Comparison of ENCODE assay signal across 18 cellular contexts in the genomic region with DNA sequence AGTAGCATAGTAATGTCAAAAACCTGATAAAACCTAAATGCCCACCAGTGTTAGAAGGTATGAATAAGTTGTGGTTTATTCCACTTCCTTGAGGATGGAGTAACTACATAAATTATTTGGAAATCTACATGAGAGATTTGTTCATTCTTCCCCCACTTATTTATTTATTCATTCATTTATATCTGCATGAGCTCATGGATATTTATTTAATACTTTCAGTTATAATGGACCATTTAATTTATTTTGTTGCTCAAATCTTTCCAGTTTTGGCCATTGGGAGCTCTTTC.
"Had no signal": no experiment of that assay in that cellular context is flagged by ENCODE, and none has a peak within 500 bp of the region (broad histone marks: within the 10 kb centered on the region; RNA-seq: fewer than 3 reads in every experiment).

No MANE protein-coding gene starts in this region.

- ATAC-seq: activated CD4-positive, alpha-beta T cell treated with anti-CD3 and anti-CD28 coated beads for 36 hours; activated CD8-positive, alpha-beta T cell treated with anti-CD3 and anti-CD28 coated beads for 36 hours; activated T-cell treated with anti-CD3 and anti-CD28 coated beads, Interleukin-2, amount 50 U/mL, for 72 hours; natural killer cell; right lobe of liver; T-cell had no signal

- H3K4me3 ChIP-seq: colonic mucosa, prostate gland, right lobe of liver, transverse colon had no signal

- H3K36me3 ChIP-seq: colonic mucosa, prostate gland, right lobe of liver, transverse colon had no signal

- H3K27ac ChIP-seq: colonic mucosa, prostate gland, right lobe of liver, transverse colon, VCaP had no signal

- H3K4me1 Mint-ChIP-seq: activated naive CD8-positive, alpha-beta T cell treated with anti-CD3 and anti-CD28 coated beads, Interleukin-2, amount 10 ng/mL, durations not matched to agents 7 days and 5 days; immature natural killer cell; natural killer cell; T-cell had no signal

- H3K9me3 ChIP-seq: colonic mucosa, prostate gland, right lobe of liver, transverse colon had no signal

- H3K27ac Mint-ChIP-seq: activated CD4-positive, alpha-beta T cell treated with anti-CD3 and anti-CD28 coated beads for 36 hours; activated CD8-positive, alpha-beta T cell treated with anti-CD3 and anti-CD28 coated beads for 36 hours; activated naive CD8-positive, alpha-beta T cell treated with anti-CD3 and anti-CD28 coated beads, Interleukin-2, amount 10 ng/mL, durations not matched to agents 7 days and 5 days; activated T-cell treated with anti-CD3 and anti-CD28 coated beads, Interleukin-2, amount 50 U/mL, for 72 hours; immature natural killer cell; natural killer cell; T-cell had no signal

- H3K4me3 Mint-ChIP-seq: activated CD4-positive, alpha-beta T cell treated with anti-CD3 and anti-CD28 coated beads for 36 hours; activated CD8-positive, alpha-beta T cell treated with anti-CD3 and anti-CD28 coated beads for 36 hours; activated naive CD8-positive, alpha-beta T cell treated with anti-CD3 and anti-CD28 coated beads, Interleukin-2, amount 10 ng/mL, durations not matched to agents 7 days and 5 days; activated T-cell treated with anti-CD3 and anti-CD28 coated beads, Interleukin-2, amount 50 U/mL, for 72 hours; immature natural killer cell; natural killer cell; T-cell had no signal

- H3K4me1 ChIP-seq: colonic mucosa, prostate gland, right lobe of liver, transverse colon had no signal

- H3K27me3 ChIP-seq: colonic mucosa, right lobe of liver, transverse colon had no signal

- H3K36me3 Mint-ChIP-seq: activated naive CD8-positive, alpha-beta T cell treated with anti-CD3 and anti-CD28 coated beads, Interleukin-2, amount 10 ng/mL, durations not matched to agents 7 days and 5 days; immature natural killer cell; natural killer cell; T-cell had no signal

- DNase-seq: activated CD4-positive, alpha-beta T cell treated with anti-CD3 and anti-CD28 coated beads for 36 hours; activated CD8-positive, alpha-beta memory T cell treated with anti-CD3 and anti-CD28 coated beads, Interleukin-2, amount 50 U/mL, for 4 hours; activated CD8-positive, alpha-beta T cell treated with anti-CD3 and anti-CD28 coated beads for 36 hours; activated naive CD8-positive, alpha-beta T cell treated with anti-CD3 and anti-CD28 coated beads, Interleukin-2, amount 10 ng/mL, durations not matched to agents 7 days and 5 days; activated T-cell treated with anti-CD3 and anti-CD28 coated beads, Interleukin-2, amount 50 U/mL, for 72 hours; aorta; colonic mucosa; effector CD4-positive, alpha-beta T cell; immature natural killer cell; natural killer cell; right lobe of liver; stimulated activated CD4-positive, alpha-beta T cell treated with anti-CD3 and anti-CD28 coated beads, Interleukin-12 subunit alpha, Interleukin-12 subunit beta, amount 100 ng/mL, for 4 hours; stimulated activated naive CD4-positive, alpha-beta T cell; substantia nigra; T-cell; transverse colon had no signal

- H3K9me3 Mint-ChIP-seq: activated CD8-positive, alpha-beta T cell treated with anti-CD3 and anti-CD28 coated beads for 36 hours; activated naive CD8-positive, alpha-beta T cell treated with anti-CD3 and anti-CD28 coated beads, Interleukin-2, amount 10 ng/mL, durations not matched to agents 7 days and 5 days; activated T-cell treated with anti-CD3 and anti-CD28 coated beads, Interleukin-2, amount 50 U/mL, for 72 hours; immature natural killer cell; natural killer cell; T-cell had no signal
